In genomic region chr7:134140889-134141867, GRCh38 we compare ENCODE assay signal across 8 cellular contexts. TPM values are rescaled to one million over a fixed set of nuclear protein-coding genes. Genes with fewer than 3 reads are reported as not detected.
A peak's percentile ranks its signal among the peaks of the same experiment; 100 is the strongest.
DNase-seq lines count a peak whose midpoint lies in the region; ATAC-seq and TF ChIP-seq lines count a peak whose summit lies in the region.

No MANE protein-coding gene starts in this region.

- H3K4me3 ChIP-seq in LNCaP clone FGC (ENCODE audit: low read depth, low read length), result no peak overlapping the region

- intact Hi-C loops in left colon (cut with DNase I, micrococcal nuclease), result loop anchor here in 1 of 2 donors (10.0 kb wide), 1 partner anchor 224 kb away; no protein-coding TSS in a partner anchor

- ATAC-seq in GM21576 (IDR thresholded peaks at IDR 0.05; ENCODE audit: unreplicated experiment), result peak; percentile 88
- peak; percentile 81 for ATAC-seq in left colon

- TF ChIP-seq CTCF in LNCaP clone FGC (IDR thresholded peaks at IDR 0.05; ENCODE audit: control insufficient read depth, extremely low read depth, insufficient read depth), result peak; percentile 88

- DNase-seq in GM04504 (ENCODE audit: low read depth) (peak; percentile 30), LNCaP clone FGC (ENCODE audit: low read depth) (peak; percentile 33), cerebellum (ENCODE audit: low spot score) (peak; percentile 83), left colon (peak; percentile 37 to 73), NOMO-1 treated with dmso at 0.1 percent for 144 hours (lab: John Stamatoyannopoulos, UW; ENCODE audit: unreplicated experiment) (no peak)
- DNase-seq in activated CD4-positive, CD25-positive, alpha-beta regulatory T cell treated with anti-CD3 and anti-CD28 coated beads, Interleukin-2, amount 50 U/mL, for 16 hours (ENCODE audit: low read depth, low spot score), result peak; percentile 17
- DNase-seq in stimulated activated CD4-positive, alpha-beta T cell treated with anti-CD3 and anti-CD28 coated beads, Interleukin-2, amount 100 ng/mL, for 48 hours, result peak; percentile 49 to 50

RNA-seq across cellular contexts. Expression of gene LRGUK, which starts 14.0 kb away (rescaled TPM):
- total RNA-seq in cerebellum (5.9 TPM), left colon (under 1 TPM; 0.36 to 0.98 TPM)
